In genomic region chr1:235159930-235160329, GRCh38 we compare ENCODE assay signal across 8 cellular contexts. TPM values are rescaled to one million over a fixed set of nuclear protein-coding genes. Genes with fewer than 3 reads are reported as not detected.
DNase-seq lines count a peak whose midpoint lies in the region; ATAC-seq, FAIRE-seq and TF ChIP-seq lines count a peak whose summit lies in the region.
"Not testable (repeated sequence)": the region's sequence is repeated elsewhere in the genome, so short reads cannot be mapped to it uniquely, and the experiment has no call there.

No MANE protein-coding gene starts in this region.

- H3K4me2 ChIP-seq in DOHH2 (ENCODE audit: low read length) (peak overlapping the region; percentile 68), Loucy (ENCODE audit: low read depth, low read length, poor library complexity, severe bottlenecking) (peak overlapping the region; percentile 79), HepG2 (ENCODE audit: low read depth, low read length) (peak overlapping the region; percentile 77)

- H3K4me3 Mint-ChIP-seq in T-helper 2 cell treated with Interferon-gamma antibody and Interleukin-4, amounts not matched to agents 5 μg/mL and 100 μg/mL, for 36 hours, result peak overlapping the region; percentile 96

- peaks cover 23% of the 10 kb centered on the region for H3K36me3 Mint-ChIP-seq in T-helper 2 cell treated with Interferon-gamma antibody and Interleukin-4, amounts not matched to agents 5 μg/mL and 100 μg/mL, for 36 hours (ENCODE audit: low read depth)

- not testable (repeated sequence) for H3K9me2 ChIP-seq in DOHH2 (replicated peaks; ENCODE audit: control insufficient read depth, low read length); Loucy (replicated peaks; ENCODE audit: low read depth, low read length)

- CTCF ChIA-PET in HepG2 (lab: Yijun Ruan, JAX; ENCODE audit: low intra/inter-chr PET ratio, low total read pairs), result interaction anchor here (0.6 kb wide), 1 partner anchor 26 kb away, joined by 3 read pairs; no protein-coding TSS in a partner anchor

- POLR2A ChIA-PET in HepG2 (lab: Yijun Ruan, JAX), result not testable (repeated sequence)

- H3K27ac Mint-ChIP-seq in T-helper 2 cell treated with Interferon-gamma antibody and Interleukin-4, amounts not matched to agents 5 μg/mL and 100 μg/mL, for 36 hours, result peak overlapping the region; percentile 74

- not testable (repeated sequence) for DNase-seq in T-helper 2 cell treated with Interferon-gamma antibody and Interleukin-4, amounts not matched to agents 5 μg/mL and 100 μg/mL, for 36 hours (ENCODE audit: low spot score); ascending aorta (ENCODE audit: low spot score in 2 of 2); HepG2 (ENCODE audit: low spot score); pancreas; uterus
- peak; percentile 29 for DNase-seq in epithelial cell of esophagus (ENCODE audit: low read depth)

- peaks cover 29% of the 10 kb centered on the region for H3K4me1 ChIP-seq in DOHH2 (ENCODE audit: control insufficient read depth, low read length)
- peaks cover 33% of the 10 kb centered on the region for H3K4me1 ChIP-seq in Loucy (ENCODE audit: insufficient read depth, low read length, poor library complexity, severe bottlenecking)
- H3K4me1 ChIP-seq in ascending aorta, pancreas: not testable (repeated sequence)
- peaks cover 54% of the 10 kb centered on the region for H3K4me1 ChIP-seq in HepG2 (ENCODE audit: insufficient read depth, low read length)
- H3K4me1 ChIP-seq in uterus, result peaks cover 0 to 11% of the 10 kb centered on the region in 2 donors

- peak overlapping the region; percentile 92 for H3K4me3 ChIP-seq in DOHH2 (ENCODE audit: low read length)
- peak overlapping the region; percentile 88 for H3K4me3 ChIP-seq in Loucy (ENCODE audit: low read length, poor library complexity, severe bottlenecking)
- peak overlapping the region; percentile 67 to 86 for H3K4me3 ChIP-seq in ascending aorta
- H3K4me3 ChIP-seq in epithelial cell of esophagus (ENCODE audit: low read length), result peak overlapping the region; percentile 83
- peak overlapping the region; percentile 75 to 91 (median 76) for H3K4me3 ChIP-seq in HepG2 (replicated peaks in 1 of 3; ENCODE audit: insufficient read depth in 1 of 3, low read depth in 2 of 3, low read length in 3 of 3)
- H3K4me3 ChIP-seq in pancreas, result peak overlapping the region in 3 of 4 donors; percentile 53 to 83 (median 72)
- H3K4me3 ChIP-seq in uterus, result peak overlapping the region; percentile 62 to 72

- peaks cover 54% of the 10 kb centered on the region for H3K79me2 ChIP-seq in DOHH2 (ENCODE audit: control insufficient read depth, low read length)
- H3K79me2 ChIP-seq in Loucy (ENCODE audit: insufficient read depth, low read length), result peaks cover 56% of the 10 kb centered on the region
- H3K79me2 ChIP-seq in HepG2 (ENCODE audit: insufficient read depth, low read length), result peaks cover 41% of the 10 kb centered on the region

- H3K27ac ChIP-seq in DOHH2 (ENCODE audit: low read depth, low read length); ascending aorta; pancreas: not testable (repeated sequence)
- H3K27ac ChIP-seq in HepG2 (ENCODE audit: extremely low read length, insufficient read depth, low read length) (peak overlapping the region; percentile 85), uterus (peak overlapping the region in 1 of 2 donors; percentile 89)

- TF ChIP-seq RAD21 in HepG2 (CRISPR knock-in tag; IDR thresholded peaks at IDR 0.05), result not testable (repeated sequence)

- in situ Hi-C loops in HepG2 (cut with HindIII; ENCODE audit: extremely low pct_ligation_motif_present, low pct_unique_long_range_greater_than_20kb), result not testable (repeated sequence)

- TF ChIP-seq POLR2A in HepG2 (IDR thresholded peaks at IDR 0.05; ENCODE audit: insufficient read depth in 1 of 2, low read depth in 2 of 2, low read length in 2 of 2); uterus (IDR thresholded peaks at IDR 0.05): not testable (repeated sequence)

- H3K27me3 Mint-ChIP-seq in T-helper 2 cell treated with Interferon-gamma antibody and Interleukin-4, amounts not matched to agents 5 μg/mL and 100 μg/mL, for 36 hours (ENCODE audit: low read depth), result not testable (repeated sequence)

- H3K9me3 Mint-ChIP-seq in T-helper 2 cell treated with Interferon-gamma antibody and Interleukin-4, amounts not matched to agents 5 μg/mL and 100 μg/mL, for 36 hours, result not testable (repeated sequence)

- not testable (repeated sequence) for TF ChIP-seq CTCF in DOHH2 (IDR thresholded peaks at IDR 0.05; ENCODE audit: low read depth, low read length, poor library complexity, severe bottlenecking); Loucy (conservative IDR thresholded peaks at IDR 0.05; ENCODE audit: low read length); ascending aorta (IDR thresholded peaks at IDR 0.05); epithelial cell of esophagus (IDR thresholded peaks at IDR 0.05; ENCODE audit: insufficient read depth, low read depth, low read length, missing control alignments); HepG2 (CRISPR knock-in tag; IDR thresholded peaks at IDR 0.05); pancreas (IDR thresholded peaks at IDR 0.05); uterus (IDR thresholded peaks at IDR 0.05)

- not testable (repeated sequence) for H2AFZ ChIP-seq in Loucy (ENCODE audit: low read length); HepG2 (ENCODE audit: low read length)

- WGBS in HepG2 (ENCODE audit: low lambda C conversion rate), result 80% methylated on average over 9 of the region's 9 CpGs
- WGBS in pancreas, 2 donors, result 90 to 94% methylated on average over 9 of the region's 9 CpGs

- intact Hi-C loops in ascending aorta (cut with DNase I), result loop anchor here (2.0 kb wide), 3 partner anchors 31 to 345 kb away; partner anchors contain the start of genes B3GALNT2, TBCE and TOMM20
- intact Hi-C loops in HepG2 (cut with micrococcal nuclease; ENCODE audit: unreplicated experiment), result loop anchor here (5.0 to 10.0 kb wide), 3 partner anchors 33 to 663 kb away; partner anchors contain the start of gene TOMM20
- intact Hi-C loops in pancreas (cut with DNase I); uterus (cut with DNase I; ENCODE audit: low total_unique reads): not testable (repeated sequence)

- H3F3A ChIP-seq in DOHH2 (ENCODE audit: control insufficient read depth, insufficient read depth); Loucy (ENCODE audit: low read depth): not testable (repeated sequence)

- FAIRE-seq in HepG2 (lab: Jason Lieb, UNC); pancreas (lab: Jason Lieb, UNC): not testable (repeated sequence)

- not testable (repeated sequence) for ATAC-seq in HepG2, pancreas

- H3K27me3 ChIP-seq in DOHH2 (ENCODE audit: control insufficient read depth, low read length); Loucy (ENCODE audit: insufficient read depth, low read length, poor library complexity, severe bottlenecking); ascending aorta; HepG2 (ENCODE audit: control insufficient read depth in 1 of 2, insufficient read depth in 2 of 2, low read length in 2 of 2); pancreas; uterus: not testable (repeated sequence)

- H3K9me3 ChIP-seq in DOHH2 (ENCODE audit: control insufficient read depth, insufficient read depth, low read length); Loucy (ENCODE audit: insufficient read depth, low read depth, low read length); ascending aorta; HepG2 (ENCODE audit: low read length); pancreas; uterus: not testable (repeated sequence)

- not testable (repeated sequence) for TF ChIP-seq EP300 in HepG2 (IDR thresholded peaks at IDR 0.05; ENCODE audit: low read depth in 2 of 2, low read length in 2 of 2); HepG2 (CRISPR knock-in tag; IDR thresholded peaks at IDR 0.05; ENCODE audit: borderline replicate concordance)

- BruUV-seq in HepG2 (replicated peaks; lab: Mats Ljungman, UMichigan), result not testable (repeated sequence)

- peaks cover 15% of the 10 kb centered on the region for H3K4me1 Mint-ChIP-seq in T-helper 2 cell treated with Interferon-gamma antibody and Interleukin-4, amounts not matched to agents 5 μg/mL and 100 μg/mL, for 36 hours (ENCODE audit: low read depth)

- H3K36me3 ChIP-seq in DOHH2 (ENCODE audit: control insufficient read depth, low read length) (peaks cover 52% of the 10 kb centered on the region), ascending aorta (peaks cover 17 to 20% of the 10 kb centered on the region in 2 donors), HepG2 (replicated peaks in 1 of 2; ENCODE audit: control insufficient read depth in 1 of 2, insufficient read depth in 2 of 2, low read length in 2 of 2) (peaks cover 4 to 27% of the 10 kb centered on the region in 2 experiments; a peak in 3 of 5 replicates)
- H3K36me3 ChIP-seq in Loucy (ENCODE audit: insufficient read depth, low read length); pancreas; uterus: not testable (repeated sequence)

- peak overlapping the region; percentile 82 for H3K9ac ChIP-seq in Loucy (ENCODE audit: low read depth, low read length, poor library complexity, severe bottlenecking)
- peak overlapping the region; percentile 86 for H3K9ac ChIP-seq in HepG2 (ENCODE audit: insufficient read depth, low read depth, low read length)

- not testable (repeated sequence) for H4K20me1 ChIP-seq in DOHH2 (ENCODE audit: control insufficient read depth, insufficient read depth, low read depth, low read length); Loucy (ENCODE audit: insufficient read depth, low read length, poor library complexity, severe bottlenecking); HepG2 (ENCODE audit: insufficient read depth, low read length)

RNA-seq across cellular contexts. Expression of gene RBM34, which starts 1.1 kb away (rescaled TPM):
- total RNA-seq in ascending aorta (53.6 TPM), HepG2 (2016; rRNA removed; fragmentation: Illumina TruSeq; extraction: Trizol) (73.0 and 105 TPM in 2 replicates), pancreas (10 to 100 TPM; 13.5 to 33.9 (median 23.4) TPM), uterus (100 to 1,000 TPM in 1 of 4 donors, 10 to 100 TPM in 3; 36.7 to 107 (median 56.3) TPM)
- total RNA-seq in HepG2 (2016; cell fraction: cytosol; rRNA removed; fragmentation: Illumina TruSeq; extraction: Trizol; ENCODE audit: low read depth), result 20.7 and 28.7 TPM in 2 replicates
- total RNA-seq in HepG2 (2016; cell fraction: insoluble cytoplasmic fraction; rRNA removed; fragmentation: Illumina TruSeq; extraction: Trizol), result 75.9 and 117 TPM in 2 replicates
- 40.3 and 46.0 TPM in 2 replicates for total RNA-seq in HepG2 (2016; cell fraction: membrane; rRNA removed; fragmentation: Illumina TruSeq; extraction: Trizol)
- total RNA-seq in HepG2 (2016; cell fraction: nucleus; rRNA removed; fragmentation: Illumina TruSeq; extraction: Trizol), result 53.9 and 58.5 TPM in 2 replicates
- polyA plus RNA-seq in HepG2 (2011; rRNA removed) (29.5 and 34.7 TPM in 2 replicates), pancreas (10 to 100 TPM; 43.2 to 45.1 TPM)
- polyA plus RNA-seq in HepG2 (2011; cell fraction: cytosol; rRNA removed), result 33.1 and 35.4 TPM in 2 replicates
- 17.2 and 19.6 TPM in 2 replicates for polyA plus RNA-seq in HepG2 (2011; cell fraction: nucleus; rRNA removed)
- 66.2 and 93.3 TPM in 2 replicates for polyA plus RNA-seq in HepG2 (2012)
- polyA plus RNA-seq in HepG2 (2016; cell fraction: cytosol; fragmentation: Illumina TruSeq; extraction: Trizol; ENCODE audit: low read depth), result 25.6 and 27.5 TPM in 2 replicates
- polyA plus RNA-seq in HepG2 (2016; cell fraction: insoluble cytoplasmic fraction; fragmentation: Illumina TruSeq; extraction: Trizol; ENCODE audit: low read depth), result 124 and 129 TPM in 2 replicates
- polyA plus RNA-seq in HepG2 (2016; cell fraction: membrane; fragmentation: Illumina TruSeq; extraction: Trizol; ENCODE audit: low read depth), result 42.1 and 46.7 TPM in 2 replicates
- 66.9 and 70.6 TPM in 2 replicates for polyA plus RNA-seq in HepG2 (2016; cell fraction: nucleus; fragmentation: Illumina TruSeq; extraction: Trizol; ENCODE audit: insufficient read depth, low read depth)
- 14.6 and 22.5 TPM in 2 replicates for polyA minus RNA-seq in HepG2 (2011; rRNA and poly(A)+ RNA removed; ENCODE audit: low replicate concordance)
- 9.6 and 17.9 TPM in 2 replicates for polyA minus RNA-seq in HepG2 (2011; cell fraction: cytosol; rRNA and poly(A)+ RNA removed)
- 50.9 and 51.7 TPM in 2 replicates for polyA minus RNA-seq in HepG2 (2011; cell fraction: nucleus; rRNA and poly(A)+ RNA removed)

RNA-seq across cellular contexts. Expression of gene TOMM20, which starts 31.3 kb away (rescaled TPM):
- total RNA-seq in ascending aorta (25.3 TPM), HepG2 (2016; rRNA removed; fragmentation: Illumina TruSeq; extraction: Trizol) (138 and 153 TPM in 2 replicates), pancreas (100 to 1,000 TPM in 2 of 6 donors, 10 to 100 TPM in 4; 53.8 to 106 (median 91.9) TPM), uterus (100 to 1,000 TPM in 2 of 4 donors, 10 to 100 TPM in 2; 72.9 to 149 (median 110) TPM)
- total RNA-seq in HepG2 (2016; cell fraction: cytosol; rRNA removed; fragmentation: Illumina TruSeq; extraction: Trizol; ENCODE audit: low read depth), result 69.4 and 87.9 TPM in 2 replicates
- 150 and 155 TPM in 2 replicates for total RNA-seq in HepG2 (2016; cell fraction: insoluble cytoplasmic fraction; rRNA removed; fragmentation: Illumina TruSeq; extraction: Trizol)
- total RNA-seq in HepG2 (2016; cell fraction: membrane; rRNA removed; fragmentation: Illumina TruSeq; extraction: Trizol), result 161 and 181 TPM in 2 replicates
- 122 and 141 TPM in 2 replicates for total RNA-seq in HepG2 (2016; cell fraction: nucleus; rRNA removed; fragmentation: Illumina TruSeq; extraction: Trizol)
- polyA plus RNA-seq in HepG2 (2011; rRNA removed) (298 and 376 TPM in 2 replicates), pancreas (10 to 100 TPM; 37.7 to 52.9 TPM)
- polyA plus RNA-seq in HepG2 (2011; cell fraction: cytosol; rRNA removed), result 138 and 172 TPM in 2 replicates
- polyA plus RNA-seq in HepG2 (2011; cell fraction: nucleus; rRNA removed), result 48.3 and 58.7 TPM in 2 replicates
- polyA plus RNA-seq in HepG2 (2012), result 275 and 344 TPM in 2 replicates
- polyA plus RNA-seq in HepG2 (2016; cell fraction: cytosol; fragmentation: Illumina TruSeq; extraction: Trizol; ENCODE audit: low read depth), result 107 and 127 TPM in 2 replicates
- polyA plus RNA-seq in HepG2 (2016; cell fraction: insoluble cytoplasmic fraction; fragmentation: Illumina TruSeq; extraction: Trizol; ENCODE audit: low read depth), result 138 and 146 TPM in 2 replicates
- 182 and 204 TPM in 2 replicates for polyA plus RNA-seq in HepG2 (2016; cell fraction: membrane; fragmentation: Illumina TruSeq; extraction: Trizol; ENCODE audit: low read depth)
- polyA plus RNA-seq in HepG2 (2016; cell fraction: nucleus; fragmentation: Illumina TruSeq; extraction: Trizol; ENCODE audit: insufficient read depth, low read depth), result 192 and 196 TPM in 2 replicates
- polyA minus RNA-seq in HepG2 (2011; rRNA and poly(A)+ RNA removed; ENCODE audit: low replicate concordance), result 29.6 and 82.1 TPM in 2 replicates
- polyA minus RNA-seq in HepG2 (2011; cell fraction: cytosol; rRNA and poly(A)+ RNA removed), result 136 and 144 TPM in 2 replicates
- polyA minus RNA-seq in HepG2 (2011; cell fraction: nucleus; rRNA and poly(A)+ RNA removed), result 77.8 and 97.8 TPM in 2 replicates
